In the genomic region with DNA sequence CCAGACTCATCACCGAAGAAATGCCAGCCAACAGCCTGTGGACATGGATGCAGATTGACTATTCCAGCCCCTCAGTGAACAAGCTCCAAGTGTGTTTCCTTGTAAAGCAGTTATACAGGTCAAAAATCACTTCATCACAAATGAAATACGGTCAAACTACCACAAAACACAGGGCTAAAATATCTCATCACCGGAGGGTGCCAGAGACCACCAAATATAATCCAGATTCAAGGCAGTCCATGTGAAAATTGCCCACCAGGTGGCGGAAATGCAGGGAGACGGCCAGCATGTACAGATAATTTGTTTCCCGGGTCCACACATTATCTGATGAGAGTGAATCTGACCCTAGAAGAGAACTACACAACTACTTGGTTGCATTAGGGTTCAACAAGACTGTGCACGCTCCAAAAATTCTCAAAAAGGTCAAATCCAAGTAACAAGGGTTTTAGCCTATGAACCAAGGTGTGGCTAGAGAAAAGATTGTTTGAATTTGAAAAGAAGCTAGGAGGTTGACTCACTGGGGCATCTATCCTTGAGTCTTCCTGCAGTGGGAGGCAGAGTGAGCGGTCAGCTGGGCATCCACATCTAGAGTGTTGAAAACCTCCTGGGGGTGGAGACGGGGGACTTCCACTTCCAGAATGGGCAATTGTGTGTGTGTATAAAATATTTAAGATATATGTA, we compare ENCODE assay signal across 8 cellular contexts.
A peak's percentile ranks its signal among the peaks of the same experiment; 100 is the strongest.
DNase-seq lines count a peak whose midpoint lies in the region; ATAC-seq and TF ChIP-seq lines count a peak whose summit lies in the region.

No MANE protein-coding gene starts in this region.

- peak; percentile 97 for TF ChIP-seq CTCF in C4-2B (conservative IDR thresholded peaks at IDR 0.05)
- peak; percentile 86 for TF ChIP-seq CTCF in HFF-Myc (IDR thresholded peaks at IDR 0.05; ENCODE audit: low read depth, low read length, missing control alignments)
- peak; percentile 100 for TF ChIP-seq CTCF in neural cell (IDR thresholded peaks at IDR 0.05; ENCODE audit: poor library complexity, severe bottlenecking)
- TF ChIP-seq CTCF in stomach (IDR thresholded peaks at IDR 0.05) = peak in 6 of 7 experiments; percentile 14 to 99 (median 86)

- intact Hi-C loops in stomach (cut with DNase I; ENCODE audit: low total_unique reads) = loop anchor here (5.0 to 10.0 kb wide), 2 partner anchors 168 to 436 kb away; no protein-coding TSS in a partner anchor

- H3K9ac ChIP-seq in neural cell (ENCODE audit: low read length) = no peak overlapping the region

- TF ChIP-seq EP300 in neural cell (conservative IDR thresholded peaks at IDR 0.05; ENCODE audit: poor library complexity, severe bottlenecking) (no peak), stomach (IDR thresholded peaks at IDR 0.05) (no peak)

- ATAC-seq in HG03460 (IDR thresholded peaks at IDR 0.05; ENCODE audit: unreplicated experiment) = no peak

- no peak overlapping the region for H3K4me3 ChIP-seq in HFF-Myc (replicated peaks; ENCODE audit: low read depth, low read length)
- no peak overlapping the region for H3K4me3 ChIP-seq in neural cell (ENCODE audit: low read length)
- no peak overlapping the region for H3K4me3 ChIP-seq in stomach

- DNase-seq in HFF-Myc (ENCODE audit: extremely low read depth, low read depth) = peak; percentile 42
- peak; percentile 50 for DNase-seq in NOMO-1 treated with dmso at 0.1 percent for 144 hours (lab: John Stamatoyannopoulos, UW; ENCODE audit: unreplicated experiment)
- peak; percentile 64 for DNase-seq in activated T-cell treated with anti-CD3 and anti-CD28 coated beads for 1 hour (ENCODE audit: low read depth)
- peak; percentile 55 to 71 for DNase-seq in erythroblast (lab: John Stamatoyannopoulos, UW)
- peak; percentile 87 for DNase-seq in stomach

- no peak overlapping the region for H3K4me2 ChIP-seq in neural cell (ENCODE audit: low read length)

- no peaks in the 10 kb centered on the region for H3F3A ChIP-seq in neural cell (ENCODE audit: insufficient read depth, low read length, poor library complexity, severe bottlenecking)

- H3K27me3 ChIP-seq in neural cell (ENCODE audit: insufficient read depth, low read depth, low read length) (no peaks in the 10 kb centered on the region), stomach (peaks cover 0 to 13% (median 3%) of the 10 kb centered on the region in 3 donors)

- H3K9me3 ChIP-seq in neural cell (ENCODE audit: low read length) (peaks cover 4% of the 10 kb centered on the region), stomach (peaks cover 0 to 7% (median 2%) of the 10 kb centered on the region in 4 donors)

- TF ChIP-seq POLR2A in erythroblast (IDR thresholded peaks at IDR 0.05; ENCODE audit: low read length) (no peak), stomach (IDR thresholded peaks at IDR 0.05) (no peak)

- H3K36me3 ChIP-seq in neural cell (ENCODE audit: insufficient read depth, low read length) = no peaks in the 10 kb centered on the region
- no peaks in the 10 kb centered on the region for H3K36me3 ChIP-seq in stomach

- peaks cover 5 to 20% (median 11%) of the 10 kb centered on the region in 4 donors for H3K4me1 ChIP-seq in stomach

- 16 to 28% (median 24%) methylated on average over 9 of the region's 9 CpGs for WGBS in stomach, 5 donors

- H4K20me1 ChIP-seq in neural cell (ENCODE audit: insufficient read depth) = no peaks in the 10 kb centered on the region

- H3K27ac ChIP-seq in C4-2B (no peak overlapping the region), neural cell (ENCODE audit: low read length) (no peak overlapping the region), stomach (peak overlapping the region in 1 of 5 donors; percentile 38)

- no peak overlapping the region for H2AFZ ChIP-seq in neural cell (ENCODE audit: low read depth, low read length)

- peak; percentile 100 for TF ChIP-seq RAD21 in neural cell (conservative IDR thresholded peaks at IDR 0.05)

- H3K79me2 ChIP-seq in neural cell (replicated peaks; ENCODE audit: insufficient read depth, low read length) = no peaks in the 10 kb centered on the region

- no peaks in the 10 kb centered on the region for H3K9me2 ChIP-seq in neural cell (ENCODE audit: insufficient read depth, low read length)

TF ChIP-seq in neural cell, 6 proteins besides CTCF, POLR2A, EP300 and RAD21:
- TF ChIP-seq SMC3 (conservative IDR thresholded peaks at IDR 0.05; ENCODE audit: poor library complexity) = peak; percentile 100
- TF ChIP-seq MXI1 (conservative IDR thresholded peaks at IDR 0.05; ENCODE audit: poor library complexity, severe bottlenecking) = peak; percentile 47
- no peak for TF ChIP-seq EZH2 (IDR thresholded peaks at IDR 0.05; ENCODE audit: borderline replicate concordance, insufficient read depth, low read length, poor library complexity, severe bottlenecking)
- no peak for TF ChIP-seq TAF1 (IDR thresholded peaks at IDR 0.05; ENCODE audit: low read depth)
- TF ChIP-seq, protein P1, sequence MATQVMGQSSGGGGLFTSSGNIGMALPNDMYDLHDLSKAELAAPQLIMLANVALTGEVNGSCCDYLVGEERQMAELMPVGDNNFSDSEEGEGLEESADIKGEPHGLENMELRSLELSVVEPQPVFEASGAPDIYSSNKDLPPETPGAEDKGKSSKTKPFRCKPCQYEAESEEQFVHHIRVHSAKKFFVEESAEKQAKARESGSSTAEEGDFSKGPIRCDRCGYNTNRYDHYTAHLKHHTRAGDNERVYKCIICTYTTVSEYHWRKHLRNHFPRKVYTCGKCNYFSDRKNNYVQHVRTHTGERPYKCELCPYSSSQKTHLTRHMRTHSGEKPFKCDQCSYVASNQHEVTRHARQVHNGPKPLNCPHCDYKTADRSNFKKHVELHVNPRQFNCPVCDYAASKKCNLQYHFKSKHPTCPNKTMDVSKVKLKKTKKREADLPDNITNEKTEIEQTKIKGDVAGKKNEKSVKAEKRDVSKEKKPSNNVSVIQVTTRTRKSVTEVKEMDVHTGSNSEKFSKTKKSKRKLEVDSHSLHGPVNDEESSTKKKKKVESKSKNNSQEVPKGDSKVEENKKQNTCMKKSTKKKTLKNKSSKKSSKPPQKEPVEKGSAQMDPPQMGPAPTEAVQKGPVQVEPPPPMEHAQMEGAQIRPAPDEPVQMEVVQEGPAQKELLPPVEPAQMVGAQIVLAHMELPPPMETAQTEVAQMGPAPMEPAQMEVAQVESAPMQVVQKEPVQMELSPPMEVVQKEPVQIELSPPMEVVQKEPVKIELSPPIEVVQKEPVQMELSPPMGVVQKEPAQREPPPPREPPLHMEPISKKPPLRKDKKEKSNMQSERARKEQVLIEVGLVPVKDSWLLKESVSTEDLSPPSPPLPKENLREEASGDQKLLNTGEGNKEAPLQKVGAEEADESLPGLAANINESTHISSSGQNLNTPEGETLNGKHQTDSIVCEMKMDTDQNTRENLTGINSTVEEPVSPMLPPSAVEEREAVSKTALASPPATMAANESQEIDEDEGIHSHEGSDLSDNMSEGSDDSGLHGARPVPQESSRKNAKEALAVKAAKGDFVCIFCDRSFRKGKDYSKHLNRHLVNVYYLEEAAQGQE (IDR thresholded peaks at IDR 0.05; ENCODE audit: borderline replicate concordance) = no peak
